Comparison of ENCODE assay signal across 1 cellular context in genomic region chr6:30541515-30542403, GRCh38.
TF ChIP-seq lines count a peak whose summit lies in the region.

No MANE protein-coding gene starts in this region.

TF ChIP-seq in HEK293, 187 proteins besides CTCF, POLR2A, EP300 and RAD21 (continued from another document and continues in another):
- TF ChIP-seq ZSCAN18 (tag by site-specific recombination; IDR thresholded peaks at IDR 0.05) (no peak), KLF16 (tag by site-specific recombination; IDR thresholded peaks at IDR 0.05) (no peak), ZBTB7A (tag by site-specific recombination; IDR thresholded peaks at IDR 0.05; ENCODE audit: low read depth) (no peak), KLF9 (tag by site-specific recombination; IDR thresholded peaks at IDR 0.05; ENCODE audit: low read depth) (peak; percentile 97), ZNF404 (tag by site-specific recombination; IDR thresholded peaks at IDR 0.05) (no peak), KLF7 (tag by site-specific recombination; IDR thresholded peaks at IDR 0.05; ENCODE audit: borderline replicate concordance) (0 out of 2 replicates have a peak, but pooled peaks have one; percentile 40), ZNF645 (tag by site-specific recombination; IDR thresholded peaks at IDR 0.05) (no peak), PRDM1 (tag by site-specific recombination; IDR thresholded peaks at IDR 0.05) (peak; percentile 77), PBX3 (CRISPR knock-in tag; IDR thresholded peaks at IDR 0.05) (no peak), ZNF785 (tag by site-specific recombination; IDR thresholded peaks at IDR 0.05) (no peak), ZNF10 (tag by site-specific recombination; IDR thresholded peaks at IDR 0.05) (no peak), ZNF624 (tag by site-specific recombination; IDR thresholded peaks at IDR 0.05) (no peak), ZNF174 (tag by site-specific recombination; IDR thresholded peaks at IDR 0.05) (no peak), ZNF596 (tag by site-specific recombination; IDR thresholded peaks at IDR 0.05) (no peak), ZNF274 (IDR thresholded peaks at IDR 0.05; ENCODE audit: low read length) (no peak), ZNF274 (tag by site-specific recombination; IDR thresholded peaks at IDR 0.05; ENCODE audit: borderline replicate concordance) (no peak), ZNF19 (tag by site-specific recombination; IDR thresholded peaks at IDR 0.05; ENCODE audit: low read depth) (no peak), ZNF560 (tag by site-specific recombination; IDR thresholded peaks at IDR 0.05; ENCODE audit: borderline replicate concordance) (no peak), PRDM2 (tag by site-specific recombination; IDR thresholded peaks at IDR 0.05; ENCODE audit: borderline replicate concordance) (no peak), ZNF529 (tag by site-specific recombination; IDR thresholded peaks at IDR 0.05; ENCODE audit: insufficient replicate concordance) (no peak), ZNF670 (tag by site-specific recombination; IDR thresholded peaks at IDR 0.05; ENCODE audit: low read depth) (no peak), ZSCAN23 (tag by site-specific recombination; IDR thresholded peaks at IDR 0.05) (no peak), ZNF76 (tag by site-specific recombination; IDR thresholded peaks at IDR 0.05; ENCODE audit: borderline replicate concordance, low read depth) (no peak), ZNF776 (tag by site-specific recombination; IDR thresholded peaks at IDR 0.05; ENCODE audit: borderline replicate concordance) (no peak), ZNF626 (tag by site-specific recombination; IDR thresholded peaks at IDR 0.05) (no peak), ZNF423 (tag by site-specific recombination; IDR thresholded peaks at IDR 0.05) (no peak), ZNF514 (tag by site-specific recombination; IDR thresholded peaks at IDR 0.05) (no peak), ZSCAN4 (tag by site-specific recombination; IDR thresholded peaks at IDR 0.05) (no peak), ZBTB20 (tag by site-specific recombination; IDR thresholded peaks at IDR 0.05) (no peak), ZNF768 (tag by site-specific recombination; IDR thresholded peaks at IDR 0.05) (no peak), SP3 (tag by site-specific recombination; IDR thresholded peaks at IDR 0.05) (peak; percentile 53), ZNF280C (tag by site-specific recombination; IDR thresholded peaks at IDR 0.05) (no peak), ZNF341 (tag by site-specific recombination; IDR thresholded peaks at IDR 0.05; ENCODE audit: low read depth) (peak; percentile 91), ZNF394 (tag by site-specific recombination; IDR thresholded peaks at IDR 0.05; ENCODE audit: borderline replicate concordance) (no peak), ZBTB49 (tag by site-specific recombination; IDR thresholded peaks at IDR 0.05; ENCODE audit: low read depth) (no peak), GLIS1 (tag by site-specific recombination; IDR thresholded peaks at IDR 0.05) (no peak), ZSCAN16 (tag by site-specific recombination; IDR thresholded peaks at IDR 0.05) (no peak), ZNF146 (tag by site-specific recombination; IDR thresholded peaks at IDR 0.05) (no peak), ZNF692 (tag by site-specific recombination; IDR thresholded peaks at IDR 0.05) (peak; percentile 46; the same call in 1 of the 2 replicates), MEIS1 (CRISPR knock-in tag; IDR thresholded peaks at IDR 0.05; ENCODE audit: borderline replicate concordance) (no peak), ZNF513 (tag by site-specific recombination; IDR thresholded peaks at IDR 0.05) (0 out of 2 replicates have a peak, but pooled peaks have one; percentile 1), ZNF48 (tag by site-specific recombination; IDR thresholded peaks at IDR 0.05) (no peak), ZNF658 (tag by site-specific recombination; IDR thresholded peaks at IDR 0.05) (no peak), SP2 (tag by site-specific recombination; IDR thresholded peaks at IDR 0.05) (peak; percentile 23), TCF7L2 (IDR thresholded peaks at IDR 0.05; ENCODE audit: borderline replicate concordance, low read depth, low read length) (no peak), TRIM28 (IDR thresholded peaks at IDR 0.05; ENCODE audit: borderline replicate concordance, low read length) (no peak), ZNF121 (tag by site-specific recombination; IDR thresholded peaks at IDR 0.05) (no peak), ZNF544 (tag by site-specific recombination; IDR thresholded peaks at IDR 0.05) (no peak), ZFP3 (tag by site-specific recombination; IDR thresholded peaks at IDR 0.05; ENCODE audit: low read depth) (no peak), ZNF426 (tag by site-specific recombination; IDR thresholded peaks at IDR 0.05) (no peak)
